29 cellular contexts compared by ENCODE assay signal in the genomic region with DNA sequence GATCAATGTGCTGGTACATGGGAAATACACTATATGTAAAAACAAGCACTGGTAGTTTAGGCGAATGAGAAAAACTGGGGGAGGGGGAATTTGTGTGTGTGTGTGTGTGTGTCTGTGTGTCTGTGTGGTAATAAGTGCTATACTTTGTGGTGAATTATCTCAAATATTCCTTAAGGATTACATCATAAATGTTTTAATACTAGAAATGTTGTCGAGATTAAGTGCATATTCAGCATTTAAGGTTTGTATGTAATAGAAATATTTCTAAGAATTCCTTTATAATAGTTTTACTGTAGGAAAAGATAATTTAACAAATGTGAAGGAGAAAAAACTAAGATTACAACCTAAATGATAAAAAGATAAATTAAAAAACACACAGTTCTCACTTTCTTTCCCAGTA.
"Had no signal": no experiment of that assay in that cellular context is flagged by ENCODE, and none has a peak within 500 bp of the region (broad histone marks: within the 10 kb centered on the region; RNA-seq: fewer than 3 reads in every experiment).

No MANE protein-coding gene starts in this region.

- H3K9ac ChIP-seq: SK-N-SH had no signal

- H3K36me3 ChIP-seq: MG63, Peyer's patch, SJSA1 had no signal

- H3K9me3 ChIP-seq: body of pancreas, MG63, Peyer's patch, SJSA1, SK-N-SH had no signal

- H3K27me3 ChIP-seq: body of pancreas, MG63, Peyer's patch, SJSA1 had no signal

- H3K4me1 ChIP-seq: Peyer's patch, SJSA1 had no signal

- H3K27ac ChIP-seq: body of pancreas, Peyer's patch, SJSA1 had no signal

- ATAC-seq: activated CD8-positive, alpha-beta T cell treated with anti-CD3 and anti-CD28 coated beads for 36 hours; body of pancreas; PC-3 had no signal

- H3K4me2 ChIP-seq: SK-N-SH had no signal

- DNase-seq: activated CD4-positive, alpha-beta T cell treated with anti-CD3 and anti-CD28 coated beads, Interleukin-2, amount 10 ng/mL, durations not matched to agents 24 days and 14 days; activated CD4-positive, alpha-beta T cell treated with anti-CD3 and anti-CD28 coated beads, Interleukin-2, amount 50 U/mL, for 4 hours; activated CD8-positive, alpha-beta T cell treated with anti-CD3 and anti-CD28 coated beads for 36 hours; activated gamma-delta T cell; activated naive CD4-positive, alpha-beta T cell treated with Interleukin-2 at 50 U/mL for 16 hours; activated naive CD8-positive, alpha-beta T cell treated with anti-CD3 and anti-CD28 coated beads, Interleukin-2, amount 10 ng/mL, durations not matched to agents 7 days and 5 days; activated T-cell treated with anti-CD3 and anti-CD28 coated beads, Interleukin-2, amount 50 U/mL, for 1 hour; body of pancreas; caudate nucleus; cerebellar nuclear complex; Karpas-422; MG63; NCI-H1048; NCI-H1105 treated with DMSO at 0.1 percent for 48 hours; NCI-H1436; NCI-H1694; NCI-H1930; NCI-H345; NCI-H524 treated with DMSO at 0.1 percent for 48 hours; NK-92 treated with Interleukin-12 subunit alpha and Interleukin-12 subunit beta, amount 100 ng/mL, for 24 hours; PC-3; Peyer's patch; RPMI8226; SHP77 treated with DMSO at 0.1 percent for 48 hours; SK-N-SH had no signal

- H3K4me3 ChIP-seq: body of pancreas, MG63, Peyer's patch, SJSA1 had no signal

- FAIRE-seq: astrocyte, bronchial epithelial cell, TTC549 had no signal
